In the genomic region with DNA sequence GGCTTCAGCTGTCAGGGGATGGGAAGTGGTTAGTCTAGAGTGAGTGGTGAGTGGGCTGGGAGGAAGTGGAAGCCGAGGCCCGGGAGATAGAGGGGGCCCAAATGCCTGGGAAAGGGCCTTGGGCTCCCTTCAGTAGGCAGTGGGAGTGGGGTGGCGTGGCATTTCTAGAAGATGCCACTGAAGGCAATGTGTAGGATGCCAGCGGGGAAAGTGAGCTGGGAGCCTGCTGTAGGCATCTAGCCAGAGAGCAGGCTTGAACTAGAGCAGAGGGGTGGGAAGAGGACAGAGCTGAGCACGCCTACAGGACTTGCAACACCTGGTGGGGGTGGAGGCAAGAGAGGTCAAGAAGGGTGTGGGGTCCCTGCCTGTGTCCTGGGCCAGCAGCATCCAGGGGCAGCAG, we compare ENCODE assay signal across 23 cellular contexts. TPM values are rescaled to one million over a fixed set of nuclear protein-coding genes. Genes with fewer than 3 reads are reported as not detected.
DNase-seq lines count a peak whose midpoint lies in the region; FAIRE-seq and TF ChIP-seq lines count a peak whose summit lies in the region.
"Had no signal": no experiment of that assay in that cellular context is flagged by ENCODE, and none has a peak within 500 bp of the region (broad histone marks: within the 10 kb centered on the region; RNA-seq: fewer than 3 reads in every experiment).

No MANE protein-coding gene starts in this region.

- H3K9me3 Mint-ChIP-seq in brain: peaks cover 0 to 5% (median 0%) of the 10 kb centered on the region in 5 experiments
- H3K9me3 Mint-ChIP-seq: H9 had no signal

- H3K36me3 Mint-ChIP-seq in brain: peaks cover 4% of the 10 kb centered on the region
- H3K36me3 Mint-ChIP-seq: CD14-positive monocyte had no signal

- H3K4me2 ChIP-seq in MM.1S (ENCODE audit: low read depth, low read length): no peak overlapping the region
- H3K4me2 ChIP-seq: A549 had no signal

- H3K27me3 ChIP-seq in MM.1S (replicated peaks; ENCODE audit: insufficient read depth, low read length): no peaks in the 10 kb centered on the region
- H3K27me3 ChIP-seq: SJCRH30 had no signal

- H3K9ac ChIP-seq in MM.1S (ENCODE audit: low read length): no peak overlapping the region
- H3K9ac ChIP-seq: GM23248 had no signal

- H3K4me1 ChIP-seq in MM.1S (ENCODE audit: low read length): no peaks in the 10 kb centered on the region
- H3K4me1 ChIP-seq: A549, SJCRH30 had no signal

- H3K79me2 ChIP-seq in MM.1S (ENCODE audit: low read length): no peaks in the 10 kb centered on the region

- H3K27me3 Mint-ChIP-seq in brain: peaks cover 25% of the 10 kb centered on the region

- no peaks in the 10 kb centered on the region for H3F3A ChIP-seq in MM.1S (ENCODE audit: insufficient read depth, low read length)

- in situ Hi-C loops in G401 (cut with HindIII; ENCODE audit: low sequenced_read_pairs): no loop called here

- TF ChIP-seq CTCF in brain (conservative IDR thresholded peaks at IDR 0.05): no peak
- TF ChIP-seq CTCF in foreskin fibroblast (IDR thresholded peaks at IDR 0.05; ENCODE audit: low read depth, low read length): no peak
- no peak for TF ChIP-seq CTCF in MM.1S (IDR thresholded peaks at IDR 0.05; ENCODE audit: low read length)

- H3K4me3 Mint-ChIP-seq in brain: peak overlapping the region in 2 of 5 experiments; percentile 0 to 5
- H3K4me3 Mint-ChIP-seq: CD14-positive monocyte, H9 had no signal

- H3K27ac ChIP-seq in temporal lobe (ENCODE audit: low read depth, low read length) (peak overlapping the region; percentile 38), MM.1S (ENCODE audit: low read length) (no peak overlapping the region)
- H3K27ac ChIP-seq: A549, GM23248, SJCRH30 had no signal

- no peaks in the 10 kb centered on the region for H3K9me3 ChIP-seq in MM.1S (replicated peaks; ENCODE audit: insufficient read depth, low read length)
- H3K9me3 ChIP-seq: A549, SJCRH30 had no signal

- no peaks in the 10 kb centered on the region for H3K36me3 ChIP-seq in MM.1S (replicated peaks; ENCODE audit: insufficient read depth, low read length)
- H3K36me3 ChIP-seq: SJCRH30 had no signal

- H3K4me1 Mint-ChIP-seq in brain: peaks cover 50% of the 10 kb centered on the region
- H3K4me1 Mint-ChIP-seq: CD14-positive monocyte had no signal

- H4K20me1 ChIP-seq in MM.1S (ENCODE audit: insufficient read depth, low read length): no peaks in the 10 kb centered on the region

- peak; percentile 65 for DNase-seq in G401 (ENCODE audit: low spot score)
- DNase-seq in head of caudate nucleus: peak in 22 of 42 donors; percentile 19 to 80 (median 34)
- DNase-seq in foreskin fibroblast: no peak
- no peak for DNase-seq in MM.1S
- DNase-seq in HTR-8/SVneo (ENCODE audit: insufficient read length, low spot score): no peak
- DNase-seq: Calu3; DMS79 treated with DMSO at 0.1 percent for 48 hours; GM23248; H9; KBM-7; NCI-H2029; NCI-H446 treated with DMSO at 0.1 percent for 48 hours; NCI-H526; NCI-H82; NK-92 treated with Interleukin-12 subunit alpha and Interleukin-12 subunit beta, amount 100 ng/mL, for 24 hours; PC-3; SJCRH30 had no signal

- H2AFZ ChIP-seq in MM.1S (ENCODE audit: low read length): no peak overlapping the region
- H2AFZ ChIP-seq: GM23248 had no signal

- H3K27ac Mint-ChIP-seq in brain: peak overlapping the region in 4 of 5 experiments; percentile 13 to 87 (median 60)
- H3K27ac Mint-ChIP-seq: H9 had no signal

- intact Hi-C loops in head of caudate nucleus (cut with DNase I): no loop called here

- no peaks in the 10 kb centered on the region for H3K9me2 ChIP-seq in MM.1S (replicated peaks; ENCODE audit: insufficient read depth, low read length)

- no peak for FAIRE-seq in HTR-8/SVneo (lab: Jason Lieb, UNC)
- FAIRE-seq: A549 had no signal

- no peak overlapping the region for H3K4me3 ChIP-seq in foreskin fibroblast (ENCODE audit: low read depth in 1 of 2, low read length in 2 of 2)
- H3K4me3 ChIP-seq in MM.1S (ENCODE audit: low read length): no peak overlapping the region
- H3K4me3 ChIP-seq: A549, GM23248, SJCRH30 had no signal

RNA-seq across cellular contexts. Expression of a gene that starts 10.4 kb away (rescaled TPM):
- total RNA-seq in G401 (2014; rRNA removed; shearing (Covaris generic)): 0.92 and 1.3 TPM in 2 replicates
- 32.8 TPM for polyA plus RNA-seq in brain (ENCODE audit: insufficient read depth, low read depth, low replicate concordance)
- total RNA-seq in temporal lobe: 13.5 TPM
- total RNA-seq: MCF 10A, PC-3, SJCRH30 had no signal
- polyA plus RNA-seq: CD14-positive monocyte had no signal

RNA-seq across cellular contexts. Expression of a gene that starts 48.5 kb away (rescaled TPM):
- total RNA-seq in G401 (2014; rRNA removed; shearing (Covaris generic)): not detected in 2 replicates
- 4.9 TPM for polyA plus RNA-seq in brain (ENCODE audit: insufficient read depth, low read depth, low replicate concordance)
- 0.25 TPM for total RNA-seq in temporal lobe
- total RNA-seq: Calu3, GM23248, H9, LHCN-M2, MCF 10A, SJCRH30 had no signal
- polyA plus RNA-seq: A549, CD14-positive monocyte, GM23248 had no signal

RNA-seq across cellular contexts. Expression of a gene that starts 49.4 kb away (rescaled TPM):
- 4.8 and 5.9 TPM in 2 replicates for total RNA-seq in G401 (2014; rRNA removed; shearing (Covaris generic))
- polyA plus RNA-seq in brain (ENCODE audit: insufficient read depth, low read depth, low replicate concordance): 7.4 TPM
- total RNA-seq in temporal lobe: 4.2 TPM

Comparison
In these comparisons a context has a peak if more than half of its experiments do, and no peak if none do; other contexts are left out.
1. DNase-seq: peak in G401 (single experiment) and head of caudate nucleus (22 of 42); none in foreskin fibroblast (0 of 2), MM.1S (single experiment) and HTR-8/SVneo (single experiment).